19 cellular contexts compared by ENCODE assay signal in the genomic region with DNA sequence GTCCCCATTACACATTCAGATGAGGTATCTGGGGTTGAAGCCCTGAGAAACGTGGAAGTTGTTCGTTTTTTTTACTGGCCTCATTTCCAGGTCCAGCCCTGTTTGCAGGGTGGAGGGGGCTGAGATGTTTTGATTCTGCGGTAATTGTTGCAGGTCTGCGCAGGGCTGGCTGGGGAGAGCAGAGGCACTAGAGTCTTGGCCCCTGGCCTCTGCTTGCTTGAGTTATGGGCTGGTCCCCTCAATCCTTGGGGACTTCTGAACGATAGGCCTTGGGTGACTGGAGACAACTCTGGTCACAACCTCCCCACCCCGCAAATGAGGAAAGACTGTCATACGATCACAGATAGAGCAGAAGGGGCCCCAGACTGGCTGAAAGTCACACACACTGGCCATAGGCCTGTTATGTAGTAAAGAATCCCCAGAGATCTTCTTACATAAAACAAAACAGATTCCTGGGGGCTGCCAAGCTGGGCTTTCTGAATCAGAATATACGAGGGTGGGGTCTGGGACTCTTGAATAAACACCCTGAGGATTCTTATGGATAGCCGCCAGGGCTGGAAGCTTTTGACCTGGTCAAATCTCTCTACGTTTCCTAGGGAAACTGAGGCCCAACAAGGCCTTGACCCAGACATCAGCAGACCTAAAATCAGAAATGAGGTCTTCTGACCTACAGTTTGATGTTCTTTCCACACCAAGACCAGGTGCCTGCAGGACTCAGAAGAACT. TPM values are rescaled to one million over a fixed set of nuclear protein-coding genes. Genes with fewer than 3 reads are reported as not detected.
DNase-seq lines count a peak whose midpoint lies in the region; ATAC-seq and TF ChIP-seq lines count a peak whose summit lies in the region.
"Had no signal": no experiment of that assay in that cellular context is flagged by ENCODE, and none has a peak within 500 bp of the region (broad histone marks: within the 10 kb centered on the region; RNA-seq: fewer than 3 reads in every experiment).

No MANE protein-coding gene starts in this region.

- intact Hi-C loops in CD4-positive, alpha-beta T cell (cut with DNase I, micrococcal nuclease), result no loop called here

- no peaks in the 10 kb centered on the region for H3K27me3 Mint-ChIP-seq in mesothelial cell of epicardium (ENCODE audit: low read depth)
- no peaks in the 10 kb centered on the region for H3K27me3 Mint-ChIP-seq in CD4-positive, alpha-beta T cell

- H3K9me3 ChIP-seq in thoracic aorta, result no peaks in the 10 kb centered on the region
- H3K9me3 ChIP-seq in CD4-positive, alpha-beta T cell (ENCODE audit: control insufficient read depth, low read length), result no peaks in the 10 kb centered on the region
- H3K9me3 ChIP-seq: BLaER1 had no signal

- H3K27ac ChIP-seq in coronary artery (peak overlapping the region; percentile 76 to 94), thoracic aorta (peak overlapping the region; percentile 96 to 99)
- H3K27ac ChIP-seq in CD4-positive, alpha-beta T cell (ENCODE audit: low read depth, low read length), result no peak overlapping the region
- H3K27ac ChIP-seq: BLaER1 had no signal

- H3K4me1 ChIP-seq in thoracic aorta (ENCODE audit: control insufficient read depth in 1 of 2, low read depth in 2 of 2), result peaks cover 33 to 88% of the 10 kb centered on the region in 2 donors
- H3K4me1 ChIP-seq: BLaER1 had no signal

- CTCF ChIA-PET in CD4-positive, alpha-beta T cell (lab: Charles Lee), result interaction anchor here (1.0 kb wide), 1 partner anchor 14 kb away, joined by 3 read pairs; no protein-coding TSS in a partner anchor

- peaks cover 22% of the 10 kb centered on the region for H3K4me1 Mint-ChIP-seq in mesothelial cell of epicardium
- no peaks in the 10 kb centered on the region for H3K4me1 Mint-ChIP-seq in CD4-positive, alpha-beta T cell (ENCODE audit: low read depth)

- H3K4me3 Mint-ChIP-seq in mesothelial cell of epicardium, result no peak overlapping the region
- no peak overlapping the region for H3K4me3 Mint-ChIP-seq in CD4-positive, alpha-beta T cell
- H3K4me3 Mint-ChIP-seq: HFFc6 had no signal

- ATAC-seq in thoracic aorta (ENCODE audit: insufficient number of reproducible peaks, low FRiP score, low read depth) (no peak), GM19351 (IDR thresholded peaks at IDR 0.05; ENCODE audit: unreplicated experiment) (no peak)
- no peak for ATAC-seq in CD4-positive, alpha-beta T cell (ENCODE audit: poor library complexity)
- ATAC-seq: HepG2 had no signal

- H3K36me3 Mint-ChIP-seq in mesothelial cell of epicardium, result peaks cover 2% of the 10 kb centered on the region
- peaks cover 6% of the 10 kb centered on the region for H3K36me3 Mint-ChIP-seq in CD4-positive, alpha-beta T cell (ENCODE audit: low read depth)

- TF ChIP-seq CTCF in coronary artery (IDR thresholded peaks at IDR 0.05) (no peak), mesothelial cell of epicardium (IDR thresholded peaks at IDR 0.05; ENCODE audit: unreplicated experiment) (no peak), thoracic aorta (IDR thresholded peaks at IDR 0.05) (no peak)
- TF ChIP-seq CTCF in CD4-positive, alpha-beta T cell (IDR thresholded peaks at IDR 0.05), result no peak

- no peaks in the 10 kb centered on the region for H3K9me3 Mint-ChIP-seq in mesothelial cell of epicardium
- no peaks in the 10 kb centered on the region for H3K9me3 Mint-ChIP-seq in CD4-positive, alpha-beta T cell
- H3K9me3 Mint-ChIP-seq: HFFc6 had no signal

- H3K27ac Mint-ChIP-seq in mesothelial cell of epicardium, result peak overlapping the region; percentile 67
- H3K27ac Mint-ChIP-seq in CD4-positive, alpha-beta T cell, result no peak overlapping the region
- H3K27ac Mint-ChIP-seq: HFFc6 had no signal

- POLR2A ChIA-PET in CD4-positive, alpha-beta T cell (lab: Charles Lee), result no interaction called here

- H3K27me3 ChIP-seq in H7 (ENCODE audit: control insufficient read depth, insufficient read depth, low read length) (no peaks in the 10 kb centered on the region), thoracic aorta (replicated peaks; ENCODE audit: insufficient read depth) (no peaks in the 10 kb centered on the region)
- H3K27me3 ChIP-seq in CD4-positive, alpha-beta T cell (ENCODE audit: control insufficient read depth, insufficient read depth, low read length), result no peaks in the 10 kb centered on the region
- H3K27me3 ChIP-seq: BLaER1 had no signal

- in situ Hi-C loops in KBM-7 (cut with MboI; ENCODE audit: low pct_unique_long_range_greater_than_20kb, low sequenced_read_pairs), result no loop called here

- peak; percentile 28 for DNase-seq in H7
- DNase-seq in coronary artery (ENCODE audit: low spot score), result peak; percentile 59
- DNase-seq in mesothelial cell of epicardium (ENCODE audit: low spot score in 2 of 2, unreplicated experiment in 2 of 2), result no peak
- DNase-seq in thoracic aorta (ENCODE audit: low spot score), result no peak
- DNase-seq in CD4-positive, alpha-beta T cell, result no peak
- no peak for DNase-seq in NCI-H1694 treated with DMSO at 0.1 percent for 48 hours (lab: John Stamatoyannopoulos, UW)
- DNase-seq in KBM-7, result no peak
- DNase-seq: DND-41, HFFc6, Karpas-422, MM.1S, NCI-H1105, NCI-H187 treated with DMSO at 0.1 percent for 48 hours, NCI-H69, SHP77 treated with DMSO at 0.1 percent for 48 hours had no signal

- no peaks in the 10 kb centered on the region for H3K36me3 ChIP-seq in H7 (replicated peaks; ENCODE audit: control insufficient read depth, insufficient read depth, low read length)
- H3K36me3 ChIP-seq in thoracic aorta, result peaks cover 1% of the 10 kb centered on the region

- no peak overlapping the region for H3K4me3 ChIP-seq in H7 (ENCODE audit: insufficient read depth, low read depth, low read length)
- H3K4me3 ChIP-seq in coronary artery, result no peak overlapping the region
- H3K4me3 ChIP-seq in thoracic aorta, result no peak overlapping the region
- H3K4me3 ChIP-seq: BLaER1 had no signal

RNA-seq across cellular contexts. Expression of a gene that starts 15.7 kb away (rescaled TPM):
- 0.17 TPM in 1 of 2 replicates, not detected in the other for total RNA-seq in H7 (2014; rRNA removed; shearing (Covaris generic))
- total RNA-seq in mesothelial cell of epicardium, result 0.09 to 0.11 TPM in 2 of 3 replicates, not detected in the other
- 1 to 10 TPM in 1 of 2 donors, under 1 TPM in 1; 0.63 to 3.1 TPM for total RNA-seq in thoracic aorta
- not detected for total RNA-seq in CD4-positive, alpha-beta T cell
- total RNA-seq: H4, HepG2, HFFc6 had no signal

RNA-seq across cellular contexts. Expression of a gene that starts 22.8 kb away (rescaled TPM):
- total RNA-seq in H7 (2014; rRNA removed; shearing (Covaris generic)), result 0.14 and 1.6 TPM in 2 replicates
- total RNA-seq in mesothelial cell of epicardium (10.7 to 11.6 TPM (median 10.9 TPM) in 3 replicates), thoracic aorta (10 to 100 TPM in 1 of 2 donors, 1 to 10 TPM in 1; 3.7 to 11.0 TPM)
- 1 to 10 TPM; 7.2 TPM for total RNA-seq in CD4-positive, alpha-beta T cell

RNA-seq across cellular contexts. Expression of a gene that starts 24.4 kb away (rescaled TPM):
- total RNA-seq in H7 (2014; rRNA removed; shearing (Covaris generic)), result 20.9 and 22.1 TPM in 2 replicates
- total RNA-seq in mesothelial cell of epicardium, result 11.7 to 14.0 TPM (median 12.0 TPM) in 3 replicates
- total RNA-seq in thoracic aorta, result 100 to 1,000 TPM; 211 to 324 TPM
- total RNA-seq in CD4-positive, alpha-beta T cell, result not detected
- total RNA-seq: HFFc6 had no signal

RNA-seq across cellular contexts. Expression of a gene that starts 41.4 kb away (rescaled TPM):
- 15.5 and 16.1 TPM in 2 replicates for total RNA-seq in H7 (2014; rRNA removed; shearing (Covaris generic))
- total RNA-seq in mesothelial cell of epicardium (29.9 to 34.5 TPM (median 32.7 TPM) in 3 replicates), thoracic aorta (10 to 100 TPM; 18.5 to 26.7 TPM)
- 10 to 100 TPM; 15.6 to 17.7 TPM for total RNA-seq in CD4-positive, alpha-beta T cell

RNA-seq across cellular contexts. Expression of a gene that starts 47.0 kb away (rescaled TPM):
- not detected in 2 replicates for total RNA-seq in H7 (2014; rRNA removed; shearing (Covaris generic))
- total RNA-seq in mesothelial cell of epicardium, result not detected in 3 replicates
- total RNA-seq in thoracic aorta, result not detected
- total RNA-seq in CD4-positive, alpha-beta T cell, result not detected
- total RNA-seq: H4, HFFc6 had no signal

Comparison
In these comparisons a context has a peak if more than half of its experiments do, and no peak if none do; other contexts are left out.
1. DNase-seq: peak in H7 (single experiment) and coronary artery (single experiment); none in mesothelial cell of epicardium (0 of 2), thoracic aorta (single experiment), CD4-positive, alpha-beta T cell (0 of 10), NCI-H1694 treated with DMSO at 0.1 percent for 48 hours (single experiment) and KBM-7 (single experiment).
2. RNA of a gene that starts 24.4 kb away (total RNA-seq): 211 to 324 TPM in thoracic aorta, 20.9 to 22.1 TPM in H7 and 11.7 to 14.0 TPM in mesothelial cell of epicardium; not detected in CD4-positive, alpha-beta T cell; every median in the first group is over 10 times any median in the second.